12 cellular contexts compared by ENCODE assay signal in genomic region chr19:35039881-35040456, GRCh38. TPM values are rescaled to one million over a fixed set of nuclear protein-coding genes. Genes with fewer than 3 reads are reported as not detected.
DNase-seq lines count a peak whose midpoint lies in the region; ATAC-seq, FAIRE-seq and TF ChIP-seq lines count a peak whose summit lies in the region.
"Had no signal": no experiment of that assay in that cellular context is flagged by ENCODE, and none has a peak within 500 bp of the region (broad histone marks: within the 10 kb centered on the region; RNA-seq: fewer than 3 reads in every experiment).

No MANE protein-coding gene starts in this region.

- TF ChIP-seq POLR2A in K562 (conservative IDR thresholded peaks at IDR 0.05): no peak
- TF ChIP-seq POLR2A in thyroid gland (IDR thresholded peaks at IDR 0.05): no peak

- BruUV-seq in K562 (replicated peaks; lab: Mats Ljungman, UMichigan): no TSS peak

- H3K36me3 ChIP-seq in K562 (ENCODE audit: control insufficient read depth, insufficient read depth, low read length) (no peaks in the 10 kb centered on the region), mucosa of stomach (ENCODE audit: control insufficient read depth, insufficient read depth, low read length) (no peaks in the 10 kb centered on the region), thyroid gland (no peaks in the 10 kb centered on the region)
- H3K36me3 ChIP-seq: SJSA1 had no signal

- TF ChIP-seq RAD21 in K562 (CRISPR knock-in tag; conservative IDR thresholded peaks at IDR 0.05 in 1 of 2, IDR thresholded peaks at IDR 0.05 in 1 of 2): no peak

- peak overlapping the region; percentile 33 to 69 for H3K4me3 Mint-ChIP-seq in activated T-cell treated with anti-CD3 and anti-CD28 coated beads, Interleukin-2, amount 50 U/mL, for 72 hours
- no peak overlapping the region for H3K4me3 Mint-ChIP-seq in chondrocyte (ENCODE audit: unreplicated experiment)

- POLR2A ChIA-PET in K562 (lab: Yijun Ruan, JAX): no interaction called here

- H3K9me3 ChIP-seq in K562 (replicated peaks; ENCODE audit: control insufficient read depth, insufficient read depth, low read depth, low read length) (no peaks in the 10 kb centered on the region), mucosa of stomach (ENCODE audit: control insufficient read depth, low read length) (no peaks in the 10 kb centered on the region), thyroid gland (no peaks in the 10 kb centered on the region)
- H3K9me3 ChIP-seq: SJSA1 had no signal

- no peaks in the 10 kb centered on the region for H3K9me1 ChIP-seq in K562 (ENCODE audit: control insufficient read depth, insufficient read depth, low read length)

- H3K27ac Mint-ChIP-seq in activated T-cell treated with anti-CD3 and anti-CD28 coated beads, Interleukin-2, amount 50 U/mL, for 72 hours: no peak overlapping the region
- H3K27ac Mint-ChIP-seq in chondrocyte (ENCODE audit: unreplicated experiment): no peak overlapping the region

- intact Hi-C loops in K562 (cut with micrococcal nuclease) (loop anchor here (10.0 kb wide), 1 partner anchor 55 kb away; no protein-coding TSS in a partner anchor), thyroid gland (cut with DNase I) (no loop called here)

- H3K27me3 Mint-ChIP-seq in activated T-cell treated with anti-CD3 and anti-CD28 coated beads, Interleukin-2, amount 50 U/mL, for 72 hours (ENCODE audit: low read depth): peaks cover 15% of the 10 kb centered on the region
- H3K27me3 Mint-ChIP-seq in chondrocyte (ENCODE audit: low read depth): no peaks in the 10 kb centered on the region

- H3K4me1 ChIP-seq in K562 (replicated peaks in 1 of 2; ENCODE audit: control insufficient read depth in 2 of 2, insufficient read depth in 2 of 2, low read length in 2 of 2): peaks cover 21 to 36% of the 10 kb centered on the region in 2 experiments
- H3K4me1 ChIP-seq in mucosa of stomach (ENCODE audit: control insufficient read depth, insufficient read depth, low read length): peaks cover 28% of the 10 kb centered on the region
- H3K4me1 ChIP-seq in thyroid gland: peaks cover 23 to 46% of the 10 kb centered on the region in 2 donors
- H3K4me1 ChIP-seq: SJSA1 had no signal

- no peak overlapping the region; the same call in 1 of the 2 replicates for H3K4me2 ChIP-seq in K562 (ENCODE audit: insufficient read depth, low read length)

- 55% methylated on average over 12 of the region's 26 CpGs for WGBS in K562 (ENCODE audit: insufficient coverage, low coverage, missing lambda C conversion rate)
- 42 to 48% methylated on average over 13 to 22 of the region's 26 CpGs for WGBS in thyroid gland, 2 donors

- H3K27ac ChIP-seq in K562 (ENCODE audit: extremely low read depth, low read depth, low read length): peak overlapping the region; percentile 65; the same call in 1 of the 3 replicates
- peak overlapping the region; percentile 61 to 78 (median 63) for H3K27ac ChIP-seq in thyroid gland
- H3K27ac ChIP-seq: SJSA1 had no signal

- no peak for TF ChIP-seq EP300 in K562 (IDR thresholded peaks at IDR 0.05; ENCODE audit: low read length)

- ATAC-seq in activated T-cell treated with anti-CD3 and anti-CD28 coated beads, Interleukin-2, amount 50 U/mL, for 72 hours (replicated peaks in 1 of 2): peak; percentile 8 to 22
- ATAC-seq in K562 (no peak), HG03460 (IDR thresholded peaks at IDR 0.05; ENCODE audit: unreplicated experiment) (no peak)

- H3K36me3 Mint-ChIP-seq in activated T-cell treated with anti-CD3 and anti-CD28 coated beads, Interleukin-2, amount 50 U/mL, for 72 hours (ENCODE audit: insufficient read depth in 2 of 2): no peaks in the 10 kb centered on the region
- no peaks in the 10 kb centered on the region for H3K36me3 Mint-ChIP-seq in chondrocyte (ENCODE audit: low read depth)

- H3K4me3 ChIP-seq in K562 (no peak overlapping the region), mucosa of stomach (ENCODE audit: low read length) (no peak overlapping the region), thyroid gland (replicated peaks in 1 of 3) (no peak overlapping the region)
- H3K4me3 ChIP-seq: SJSA1 had no signal

- H3K9ac ChIP-seq in K562 (ENCODE audit: insufficient read depth in 1 of 2, low read depth in 2 of 2, low read length in 2 of 2) (peak overlapping the region in 1 of 2 experiments; percentile 88; a peak in 2 of 4 replicates), mucosa of stomach (ENCODE audit: low read length) (peak overlapping the region; percentile 53)

- H4K20me1 ChIP-seq in K562 (replicated peaks; ENCODE audit: control insufficient read depth, insufficient read depth, low read length): no peaks in the 10 kb centered on the region

- peak overlapping the region; percentile 86; the same call in 1 of the 2 replicates for H2AFZ ChIP-seq in K562 (ENCODE audit: low read depth, low read length)

- CTCF ChIA-PET in K562 (lab: Yijun Ruan, JAX; ENCODE audit: low intra/inter-chr PET ratio): interaction anchor here (0.6 to 1.0 kb wide), 2 partner anchors 10 to 312 kb away, joined by 3 read pairs; partner anchors contain the start of gene SCN1B

- no peak for DNase-seq in activated T-cell treated with anti-CD3 and anti-CD28 coated beads, Interleukin-2, amount 50 U/mL, for 72 hours
- no peak for DNase-seq in activated T-cell treated with anti-CD3 and anti-CD28 coated beads, Interleukin-2, amount 50 U/mL, for 1 hour
- no peak for DNase-seq in K562 (ENCODE audit: extremely low read depth in 1 of 4, low spot score in 3 of 4)
- DNase-seq in thyroid gland: no peak
- DNase-seq in glomerular visceral epithelial cell (ENCODE audit: extremely low spot score): no peak
- DNase-seq in chondrocyte (ENCODE audit: low spot score): no peak
- DNase-seq: effector CD8-positive, alpha-beta T cell; posterior cingulate gyrus had no signal

- H3K4me1 Mint-ChIP-seq in activated T-cell treated with anti-CD3 and anti-CD28 coated beads, Interleukin-2, amount 50 U/mL, for 72 hours (ENCODE audit: low read depth): peaks cover 30% of the 10 kb centered on the region
- peaks cover 9% of the 10 kb centered on the region for H3K4me1 Mint-ChIP-seq in chondrocyte (ENCODE audit: low read depth)

- in situ Hi-C loops in K562 (cut with MboI): no loop called here

- FAIRE-seq in K562 (lab: Jason Lieb, UNC): no peak

- H3K27me3 ChIP-seq in K562 (ENCODE audit: control insufficient read depth in 2 of 2, insufficient read depth in 2 of 2, low read length in 2 of 2) (no peaks in the 10 kb centered on the region), mucosa of stomach (ENCODE audit: control insufficient read depth, insufficient read depth, low read length) (peaks cover 2% of the 10 kb centered on the region), thyroid gland (no peaks in the 10 kb centered on the region)
- H3K27me3 ChIP-seq: SJSA1 had no signal

- no peaks in the 10 kb centered on the region for H3K79me2 ChIP-seq in K562 (ENCODE audit: control insufficient read depth, insufficient read depth, low read length)

- no peaks in the 10 kb centered on the region for H3K9me3 Mint-ChIP-seq in activated T-cell treated with anti-CD3 and anti-CD28 coated beads, Interleukin-2, amount 50 U/mL, for 72 hours
- no peaks in the 10 kb centered on the region for H3K9me3 Mint-ChIP-seq in chondrocyte (ENCODE audit: low read depth)

- TF ChIP-seq CTCF in K562 (IDR thresholded peaks at IDR 0.05 in 2 of 3, conservative IDR thresholded peaks at IDR 0.05 in 1 of 3; ENCODE audit: insufficient read depth in 2 of 3, low read depth in 1 of 3, low read length in 3 of 3): no peak
- TF ChIP-seq CTCF in thyroid gland (IDR thresholded peaks at IDR 0.05): no peak
- no peak for TF ChIP-seq CTCF in chondrocyte (IDR thresholded peaks at IDR 0.05)

RNA-seq across cellular contexts. Expression of gene HPN, which starts 1.6 kb away (rescaled TPM):
- under 1 TPM; 0.19 to 0.30 TPM for total RNA-seq in activated T-cell treated with anti-CD3 and anti-CD28 coated beads, Interleukin-2, amount 50 U/mL, for 72 hours
- 0.30 and 0.74 TPM in 2 replicates for total RNA-seq in K562 (2011; cell fraction: chromatin; rRNA removed; ENCODE audit: low replicate concordance)
- total RNA-seq in K562 (2011; cell fraction: nucleolus; rRNA removed): 0.26 and 0.67 TPM in 2 replicates
- total RNA-seq in K562 (2011; cell fraction: nucleoplasm; rRNA removed): 0.59 and 0.99 TPM in 2 replicates
- total RNA-seq in K562 (2014; rRNA removed) (not detected in 2 replicates), K562 (2014; rRNA removed; fragmentation: Illumina TruSeq; extraction: Trizol) (not detected in 2 replicates), K562 (2015; rRNA removed; fragmentation: Illumina TruSeq; extraction: Trizol) (0.15 TPM in 1 of 2 replicates, not detected in the other), K562 (2021) (0.20 and 0.36 TPM in 2 replicates), thyroid gland (10 to 100 TPM; 16.3 to 19.3 (median 17.9) TPM), chondrocyte (not detected in 3 replicates)
- polyA plus RNA-seq in K562 (2011; rRNA removed) (0.10 and 0.11 TPM in 2 replicates), K562 (2014; fragmentation: Illumina TruSeq; extraction: Trizol) (not detected in 2 replicates), K562 (2014; fragmentation: Nextera tagmentation; extraction: Ambion mirVana) (not detected), K562 (2014; rRNA removed) (not detected in 2 replicates)
- 0.09 and 0.12 TPM in 2 replicates for polyA plus RNA-seq in K562 (2011; cell fraction: cytosol; rRNA removed)
- polyA plus RNA-seq in K562 (2011; cell fraction: nucleus; rRNA removed): 0.63 and 1.3 TPM in 2 replicates
- polyA plus RNA-seq in K562 (2012): 0.10 and 1.7 TPM in 2 replicates
- not detected in 2 replicates for polyA minus RNA-seq in K562 (2011; rRNA and poly(A)+ RNA removed)
- polyA minus RNA-seq in K562 (2011; cell fraction: cytosol; rRNA and poly(A)+ RNA removed): not detected in 2 replicates
- 0.27 and 0.56 TPM in 2 replicates for polyA minus RNA-seq in K562 (2011; cell fraction: nucleus; rRNA and poly(A)+ RNA removed)
- total RNA-seq: SJSA1 had no signal
- polyA plus RNA-seq: AG04450 had no signal

RNA-seq across cellular contexts. Expression of gene SCN1B, which starts 9.7 kb away (rescaled TPM):
- total RNA-seq in activated T-cell treated with anti-CD3 and anti-CD28 coated beads, Interleukin-2, amount 50 U/mL, for 72 hours: 1 to 10 TPM; 2.7 to 4.7 TPM
- total RNA-seq in K562 (2011; cell fraction: chromatin; rRNA removed; ENCODE audit: low replicate concordance): 6.3 and 14.6 TPM in 2 replicates
- 7.7 and 7.9 TPM in 2 replicates for total RNA-seq in K562 (2011; cell fraction: nucleolus; rRNA removed)
- total RNA-seq in K562 (2011; cell fraction: nucleoplasm; rRNA removed): 8.3 and 13.4 TPM in 2 replicates
- total RNA-seq in K562 (2014; rRNA removed): 0.91 and 1.6 TPM in 2 replicates
- 0.51 and 0.80 TPM in 2 replicates for total RNA-seq in K562 (2014; rRNA removed; fragmentation: Illumina TruSeq; extraction: Trizol)
- total RNA-seq in K562 (2015; rRNA removed; fragmentation: Illumina TruSeq; extraction: Trizol): 0.91 and 1.2 TPM in 2 replicates
- total RNA-seq in K562 (2021): 1.8 TPM in 2 replicates
- polyA plus RNA-seq in K562 (2011; rRNA removed): 2.5 and 4.2 TPM in 2 replicates
- polyA plus RNA-seq in K562 (2011; cell fraction: cytosol; rRNA removed): 2.3 and 2.6 TPM in 2 replicates
- polyA plus RNA-seq in K562 (2011; cell fraction: nucleus; rRNA removed): 9.1 and 10.0 TPM in 2 replicates
- 1.4 and 3.7 TPM in 2 replicates for polyA plus RNA-seq in K562 (2012)
- 0.79 and 1.0 TPM in 2 replicates for polyA plus RNA-seq in K562 (2014; fragmentation: Illumina TruSeq; extraction: Trizol)
- under 1 TPM; 0.03 to 0.06 TPM for polyA plus RNA-seq in K562 (2014; fragmentation: Nextera tagmentation; extraction: Ambion mirVana)
- polyA plus RNA-seq in K562 (2014; rRNA removed): 1.2 and 2.1 TPM in 2 replicates
- 1.1 and 2.6 TPM in 2 replicates for polyA minus RNA-seq in K562 (2011; rRNA and poly(A)+ RNA removed)
- polyA minus RNA-seq in K562 (2011; cell fraction: cytosol; rRNA and poly(A)+ RNA removed): 1.2 and 1.5 TPM in 2 replicates
- 1.6 and 2.2 TPM in 2 replicates for polyA minus RNA-seq in K562 (2011; cell fraction: nucleus; rRNA and poly(A)+ RNA removed)
- 10 to 100 TPM in 2 of 4 donors, 1 to 10 TPM in 2; 5.7 to 19.6 (median 10.1) TPM for total RNA-seq in thyroid gland
- total RNA-seq in chondrocyte: 5.7 to 6.0 TPM (median 5.8 TPM) in 3 replicates

RNA-seq across cellular contexts. Expression of gene GRAMD1A, which starts 39.8 kb away (rescaled TPM):
- total RNA-seq in activated T-cell treated with anti-CD3 and anti-CD28 coated beads, Interleukin-2, amount 50 U/mL, for 72 hours: 100 to 1,000 TPM; 233 to 236 TPM
- total RNA-seq in K562 (2011; cell fraction: chromatin; rRNA removed; ENCODE audit: low replicate concordance): 167 and 288 TPM in 2 replicates
- total RNA-seq in K562 (2011; cell fraction: nucleolus; rRNA removed): 130 and 133 TPM in 2 replicates
- total RNA-seq in K562 (2011; cell fraction: nucleoplasm; rRNA removed): 132 and 192 TPM in 2 replicates
- total RNA-seq in K562 (2014; rRNA removed) (41.8 and 47.0 TPM in 2 replicates), K562 (2014; rRNA removed; fragmentation: Illumina TruSeq; extraction: Trizol) (13.9 and 16.4 TPM in 2 replicates), K562 (2015; rRNA removed; fragmentation: Illumina TruSeq; extraction: Trizol) (19.4 and 20.5 TPM in 2 replicates), K562 (2021) (58.7 and 62.5 TPM in 2 replicates), thyroid gland (10 to 100 TPM; 33.4 to 57.5 (median 47.0) TPM), chondrocyte (58.4 to 67.9 TPM (median 65.8 TPM) in 3 replicates)
- polyA plus RNA-seq in K562 (2011; rRNA removed) (39.4 and 54.3 TPM in 2 replicates), K562 (2014; fragmentation: Illumina TruSeq; extraction: Trizol) (38.5 and 54.1 TPM in 2 replicates), K562 (2014; fragmentation: Nextera tagmentation; extraction: Ambion mirVana) (1 to 10 TPM; 1.4 to 1.7 TPM), K562 (2014; rRNA removed) (61.7 and 63.8 TPM in 2 replicates)
- polyA plus RNA-seq in K562 (2011; cell fraction: cytosol; rRNA removed): 51.1 and 57.8 TPM in 2 replicates
- 131 and 183 TPM in 2 replicates for polyA plus RNA-seq in K562 (2011; cell fraction: nucleus; rRNA removed)
- 35.7 and 68.6 TPM in 2 replicates for polyA plus RNA-seq in K562 (2012)
- 41.4 and 44.4 TPM in 2 replicates for polyA minus RNA-seq in K562 (2011; rRNA and poly(A)+ RNA removed)
- polyA minus RNA-seq in K562 (2011; cell fraction: cytosol; rRNA and poly(A)+ RNA removed): 39.7 and 39.8 TPM in 2 replicates
- 31.2 and 45.4 TPM in 2 replicates for polyA minus RNA-seq in K562 (2011; cell fraction: nucleus; rRNA and poly(A)+ RNA removed)

Comparison
In these comparisons a context has a peak if more than half of its experiments do, and no peak if none do; other contexts are left out.
1. ATAC-seq: peak in activated T-cell treated with anti-CD3 and anti-CD28 coated beads, Interleukin-2, amount 50 U/mL, for 72 hours (2 of 2); none in K562 (single experiment) and HG03460 (single experiment).
2. RNA of gene HPN, which starts 1.6 kb away (total RNA-seq): 16.3 to 19.3 TPM in thyroid gland; 0.19 to 0.30 TPM in activated T-cell treated with anti-CD3 and anti-CD28 coated beads, Interleukin-2, amount 50 U/mL, for 72 hours, 0.15 to 0.99 TPM in K562 and not detected in chondrocyte; every median in the first group is over 4 times any median in the second.